In the genomic region with DNA sequence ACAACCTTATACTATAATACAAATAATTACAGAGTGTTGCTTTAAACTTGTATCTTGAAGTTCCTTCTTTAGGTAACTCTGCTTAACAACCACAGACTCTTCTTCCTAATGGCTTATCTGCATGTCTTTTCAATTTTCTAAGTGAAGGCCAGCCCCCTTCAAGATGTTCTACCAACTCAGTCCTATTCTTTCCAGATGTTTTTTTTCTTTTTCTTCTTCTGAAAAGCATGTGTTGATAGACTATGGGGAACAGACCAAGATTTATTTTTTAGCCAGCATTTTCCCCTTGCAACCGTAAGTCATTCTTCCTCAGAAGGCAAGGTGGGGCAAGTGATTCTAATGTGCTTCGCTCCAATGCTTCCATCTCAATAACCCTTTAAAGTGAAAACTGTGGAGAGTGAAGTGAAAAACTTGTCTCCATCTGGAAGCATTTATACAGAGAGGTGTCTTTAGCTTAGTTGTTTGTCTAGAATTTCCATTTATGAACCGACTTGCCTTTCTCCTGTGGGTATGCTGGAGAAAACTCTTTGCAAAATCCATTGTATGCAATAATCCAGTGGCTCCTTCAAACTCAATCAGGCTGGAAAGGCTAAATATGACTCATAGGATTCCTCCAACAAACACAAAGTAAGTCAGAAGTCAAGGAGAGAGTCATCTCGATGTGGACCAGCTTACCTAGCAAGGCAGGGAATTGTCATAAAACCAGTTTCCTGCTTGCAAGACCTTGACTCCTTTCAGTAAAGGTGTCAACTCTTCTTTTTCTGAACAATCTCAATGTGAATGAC, we compare ENCODE assay signal across 9 cellular contexts.
DNase-seq lines count a peak whose midpoint lies in the region; ATAC-seq lines count a peak whose summit lies in the region.
"Had no signal": no experiment of that assay in that cellular context is flagged by ENCODE, and none has a peak within 500 bp of the region (broad histone marks: within the 10 kb centered on the region; RNA-seq: fewer than 3 reads in every experiment).

No MANE protein-coding gene starts in this region.

- peaks cover 0 to 2% (median 0%) of the 10 kb centered on the region in 8 donors for H3K9me3 Mint-ChIP-seq in CD4-positive, alpha-beta memory T cell
- H3K9me3 Mint-ChIP-seq in naive thymus-derived CD4-positive, alpha-beta T cell = peaks cover 0 to 5% (median 0%) of the 10 kb centered on the region in 11 donors

- H3K36me3 ChIP-seq in CD4-positive, alpha-beta memory T cell (ENCODE audit: insufficient read depth, low read length) = no peaks in the 10 kb centered on the region
- H3K36me3 ChIP-seq in naive thymus-derived CD4-positive, alpha-beta T cell (ENCODE audit: control insufficient read depth in 2 of 3, insufficient read depth in 3 of 3, low read length in 3 of 3) = no peaks in the 10 kb centered on the region

- no peak for ATAC-seq in naive thymus-derived CD4-positive, alpha-beta T cell

- no peaks in the 10 kb centered on the region for H3K27me3 ChIP-seq in CD4-positive, alpha-beta memory T cell (ENCODE audit: insufficient read depth, low read length)
- no peaks in the 10 kb centered on the region for H3K27me3 ChIP-seq in naive thymus-derived CD4-positive, alpha-beta T cell (ENCODE audit: control insufficient read depth in 2 of 2, insufficient read depth in 2 of 2, low read length in 2 of 2)

- H3K9me3 ChIP-seq in CD4-positive, alpha-beta memory T cell (ENCODE audit: control insufficient read depth in 1 of 2, low read length in 2 of 2) = no peaks in the 10 kb centered on the region
- H3K9me3 ChIP-seq in naive thymus-derived CD4-positive, alpha-beta T cell (ENCODE audit: control insufficient read depth in 2 of 3, low read length in 3 of 3) = no peaks in the 10 kb centered on the region

- peak overlapping the region; percentile 74 for H3K27ac ChIP-seq in CD4-positive, alpha-beta memory T cell (ENCODE audit: low read depth, low read length)
- peak overlapping the region; percentile 77 for H3K27ac ChIP-seq in naive thymus-derived CD4-positive, alpha-beta T cell (ENCODE audit: low read depth, low read length)

- intact Hi-C loops in CD4-positive, alpha-beta memory T cell (cut with micrococcal nuclease) = loop anchor here (1.0 to 2.0 kb wide), 4 partner anchors 8 to 244 kb away; no protein-coding TSS in a partner anchor
- intact Hi-C loops in naive thymus-derived CD4-positive, alpha-beta T cell (cut with micrococcal nuclease) = loop anchor here (2.0 to 10.0 kb wide), 6 partner anchors 14 to 1107 kb away; partner anchors contain the start of genes CCDC82 (in 1 of the 2) and CEP57 (in 1 of the 2)

- peaks cover 90% of the 10 kb centered on the region for H3K4me1 ChIP-seq in CD4-positive, alpha-beta memory T cell (ENCODE audit: insufficient read depth, low read length)
- peaks cover 75 to 86% of the 10 kb centered on the region in 2 donors for H3K4me1 ChIP-seq in naive thymus-derived CD4-positive, alpha-beta T cell (ENCODE audit: control insufficient read depth in 2 of 2, insufficient read depth in 2 of 2, low read length in 2 of 2)

- H3K36me3 Mint-ChIP-seq in CD4-positive, alpha-beta memory T cell = peaks cover 7 to 9% of the 10 kb centered on the region in 2 donors
- H3K36me3 Mint-ChIP-seq in naive thymus-derived CD4-positive, alpha-beta T cell = peaks cover 5 to 16% (median 12%) of the 10 kb centered on the region in 5 donors

- no peak overlapping the region for H3K4me3 ChIP-seq in CD4-positive, alpha-beta memory T cell (ENCODE audit: low read length in 2 of 2)
- H3K4me3 ChIP-seq in naive thymus-derived CD4-positive, alpha-beta T cell (ENCODE audit: low read length) = peak overlapping the region; percentile 29

- peaks cover 68 to 95% (median 84%) of the 10 kb centered on the region in 4 donors for H3K4me1 Mint-ChIP-seq in CD4-positive, alpha-beta memory T cell
- H3K4me1 Mint-ChIP-seq in naive thymus-derived CD4-positive, alpha-beta T cell = peaks cover 62 to 98% (median 93%) of the 10 kb centered on the region in 7 donors

- peak overlapping the region; percentile 96 to 99 (median 97) for H3K27ac Mint-ChIP-seq in CD4-positive, alpha-beta memory T cell
- peak overlapping the region; percentile 93 to 100 (median 98) for H3K27ac Mint-ChIP-seq in naive thymus-derived CD4-positive, alpha-beta T cell

- peak overlapping the region; percentile 50 to 89 (median 82) for H3K4me3 Mint-ChIP-seq in CD4-positive, alpha-beta memory T cell
- H3K4me3 Mint-ChIP-seq in naive thymus-derived CD4-positive, alpha-beta T cell = peak overlapping the region; percentile 54 to 84 (median 74)

- no peak for DNase-seq in CD4-positive, alpha-beta memory T cell
- DNase-seq in NCI-H226 = peak; percentile 51
- DNase-seq in dermis blood vessel endothelial cell = peak; percentile 75
- peak in 3 of 9 donors; percentile 16 to 30 (median 30) for DNase-seq in naive thymus-derived CD4-positive, alpha-beta T cell
- no peak for DNase-seq in stimulated activated CD4-positive, alpha-beta T cell treated with anti-CD3 and anti-CD28 coated beads, Interleukin-4, amount 100 ng/mL, for 4 hours
- no peak for DNase-seq in NCI-H2029 (lab: John Stamatoyannopoulos, UW)
- no peak for DNase-seq in activated CD8-positive, alpha-beta memory T cell treated with anti-CD3 and anti-CD28 coated beads, Interleukin-2, amount 50 U/mL, for 48 hours
- DNase-seq in GOT3 (lab: John Stamatoyannopoulos, UW) = no peak
- DNase-seq: Karpas-422 had no signal

- H3K27me3 Mint-ChIP-seq in CD4-positive, alpha-beta memory T cell = no peaks in the 10 kb centered on the region
- H3K27me3 Mint-ChIP-seq in naive thymus-derived CD4-positive, alpha-beta T cell = no peaks in the 10 kb centered on the region

- CTCF ChIA-PET in CD4-positive, alpha-beta memory T cell (lab: Charles Lee; ENCODE audit: partially characterized antibody) = interaction anchor here (1.2 to 4.9 kb wide), 4 partner anchors 10 to 206 kb away, joined by 3 to 43 read pairs (median 4); partner anchors contain the start of gene MAML2
- CTCF ChIA-PET in naive thymus-derived CD4-positive, alpha-beta T cell (lab: Charles Lee) = interaction anchor here (0.8 to 1.2 kb wide), 3 partner anchors 33 to 84 kb away, joined by 3 read pairs; partner anchors contain the start of gene MAML2

- POLR2A ChIA-PET in CD4-positive, alpha-beta memory T cell (lab: Charles Lee; ENCODE audit: partially characterized antibody) = interaction anchor here (0.6 to 3.1 kb wide), 16 partner anchors 8 to 82 kb away, joined by 3 to 51 read pairs (median 5); partner anchors contain the start of gene MAML2
- POLR2A ChIA-PET in naive thymus-derived CD4-positive, alpha-beta T cell (lab: Charles Lee) = interaction anchor here (0.6 to 2.0 kb wide), 12 partner anchors 8 to 84 kb away, joined by 3 to 9 read pairs (median 4); partner anchors contain the start of gene MAML2

Comparison
In these comparisons a context has a peak if more than half of its experiments do, and no peak if none do; other contexts are left out.
1. DNase-seq: peak in NCI-H226 (single experiment) and dermis blood vessel endothelial cell (single experiment); none in CD4-positive, alpha-beta memory T cell (0 of 5), stimulated activated CD4-positive, alpha-beta T cell treated with anti-CD3 and anti-CD28 coated beads, Interleukin-4, amount 100 ng/mL, for 4 hours (0 of 2), NCI-H2029 (single experiment), activated CD8-positive, alpha-beta memory T cell treated with anti-CD3 and anti-CD28 coated beads, Interleukin-2, amount 50 U/mL, for 48 hours (single experiment) and GOT3 (single experiment).